1 cellular context compared by ENCODE assay signal in the genomic region with DNA sequence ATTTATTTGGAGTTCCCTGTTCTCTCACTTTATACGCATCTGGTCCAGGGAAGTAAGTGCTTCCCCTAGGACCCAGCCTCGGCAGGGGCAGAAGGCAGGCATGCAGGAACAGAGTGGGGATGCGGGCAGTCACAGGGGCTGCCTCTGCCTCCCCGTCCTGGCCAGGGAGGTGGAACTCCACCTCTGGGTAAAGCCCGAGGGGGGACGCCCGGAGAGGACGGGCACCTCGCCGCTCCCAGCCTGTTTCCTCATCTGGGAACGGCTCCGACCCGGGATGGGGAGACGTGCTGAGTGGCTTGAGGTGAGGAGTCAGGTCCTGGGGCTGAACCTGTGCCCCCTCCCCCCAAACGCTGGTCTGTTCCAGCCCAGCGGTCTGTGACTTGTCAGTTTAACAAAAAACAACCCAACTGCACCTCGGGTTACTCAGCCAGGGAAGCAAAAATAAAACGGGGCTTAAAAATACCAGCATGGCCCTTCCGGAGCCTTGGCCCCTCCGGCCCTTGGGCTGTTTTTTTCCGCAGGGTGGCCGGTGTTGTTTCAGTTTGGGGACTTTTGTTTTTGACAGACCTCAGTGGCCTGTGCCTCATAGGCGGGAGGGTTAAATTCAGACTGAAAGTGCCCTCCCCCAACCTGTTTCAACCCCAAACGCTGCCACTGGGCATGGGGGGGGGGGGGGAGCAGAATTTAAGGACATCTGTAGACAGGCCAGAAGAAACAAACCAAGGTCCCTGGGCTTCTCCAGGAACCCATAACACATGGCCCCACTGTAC.
TF ChIP-seq lines count a peak whose summit lies in the region.

No MANE protein-coding gene starts in this region.

TF ChIP-seq in GM12878, 131 proteins besides CTCF, POLR2A, EP300 and RAD21 (continued from another document and continues in another):
- TF ChIP-seq, protein P1, sequence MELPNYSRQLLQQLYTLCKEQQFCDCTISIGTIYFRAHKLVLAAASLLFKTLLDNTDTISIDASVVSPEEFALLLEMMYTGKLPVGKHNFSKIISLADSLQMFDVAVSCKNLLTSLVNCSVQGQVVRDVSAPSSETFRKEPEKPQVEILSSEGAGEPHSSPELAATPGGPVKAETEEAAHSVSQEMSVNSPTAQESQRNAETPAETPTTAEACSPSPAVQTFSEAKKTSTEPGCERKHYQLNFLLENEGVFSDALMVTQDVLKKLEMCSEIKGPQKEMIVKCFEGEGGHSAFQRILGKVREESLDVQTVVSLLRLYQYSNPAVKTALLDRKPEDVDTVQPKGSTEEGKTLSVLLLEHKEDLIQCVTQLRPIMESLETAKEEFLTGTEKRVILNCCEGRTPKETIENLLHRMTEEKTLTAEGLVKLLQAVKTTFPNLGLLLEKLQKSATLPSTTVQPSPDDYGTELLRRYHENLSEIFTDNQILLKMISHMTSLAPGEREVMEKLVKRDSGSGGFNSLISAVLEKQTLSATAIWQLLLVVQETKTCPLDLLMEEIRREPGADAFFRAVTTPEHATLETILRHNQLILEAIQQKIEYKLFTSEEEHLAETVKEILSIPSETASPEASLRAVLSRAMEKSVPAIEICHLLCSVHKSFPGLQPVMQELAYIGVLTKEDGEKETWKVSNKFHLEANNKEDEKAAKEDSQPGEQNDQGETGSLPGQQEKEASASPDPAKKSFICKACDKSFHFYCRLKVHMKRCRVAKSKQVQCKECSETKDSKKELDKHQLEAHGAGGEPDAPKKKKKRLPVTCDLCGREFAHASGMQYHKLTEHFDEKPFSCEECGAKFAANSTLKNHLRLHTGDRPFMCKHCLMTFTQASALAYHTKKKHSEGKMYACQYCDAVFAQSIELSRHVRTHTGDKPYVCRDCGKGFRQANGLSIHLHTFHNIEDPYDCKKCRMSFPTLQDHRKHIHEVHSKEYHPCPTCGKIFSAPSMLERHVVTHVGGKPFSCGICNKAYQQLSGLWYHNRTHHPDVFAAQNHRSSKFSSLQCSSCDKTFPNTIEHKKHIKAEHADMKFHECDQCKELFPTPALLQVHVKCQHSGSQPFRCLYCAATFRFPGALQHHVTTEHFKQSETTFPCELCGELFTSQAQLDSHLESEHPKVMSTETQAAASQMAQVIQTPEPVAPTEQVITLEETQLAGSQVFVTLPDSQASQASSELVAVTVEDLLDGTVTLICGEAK (IDR thresholded peaks at IDR 0.05; ENCODE audit: borderline replicate concordance): no peak
- no peak for TF ChIP-seq POU2F2 (IDR thresholded peaks at IDR 0.05; ENCODE audit: borderline replicate concordance, low read depth, low read length)
- peak; percentile 70; the same call in 1 of the 2 replicates for TF ChIP-seq NFIC (IDR thresholded peaks at IDR 0.05; ENCODE audit: low read depth, low read length)
- no peak for TF ChIP-seq ZNF207 (IDR thresholded peaks at IDR 0.05; ENCODE audit: borderline replicate concordance)
- TF ChIP-seq IKZF1 (conservative IDR thresholded peaks at IDR 0.05): peak; percentile 41; the same call in 1 of the 2 replicates
- TF ChIP-seq RAD51 (IDR thresholded peaks at IDR 0.05): no peak
- no peak for TF ChIP-seq SREBF1 (IDR thresholded peaks at IDR 0.05; ENCODE audit: low read length)
- TF ChIP-seq FOS (IDR thresholded peaks at IDR 0.05; ENCODE audit: borderline replicate concordance, extremely low read depth, insufficient read length): no peak
- no peak for TF ChIP-seq NFXL1 (IDR thresholded peaks at IDR 0.05; ENCODE audit: borderline replicate concordance)
- peak; percentile 54; the same call in 1 of the 2 replicates for TF ChIP-seq ZSCAN29 (IDR thresholded peaks at IDR 0.05)
- no peak; the same call in 1 of the 2 replicates for TF ChIP-seq SMAD5 (IDR thresholded peaks at IDR 0.05; ENCODE audit: low read depth)
- TF ChIP-seq, protein P2, sequence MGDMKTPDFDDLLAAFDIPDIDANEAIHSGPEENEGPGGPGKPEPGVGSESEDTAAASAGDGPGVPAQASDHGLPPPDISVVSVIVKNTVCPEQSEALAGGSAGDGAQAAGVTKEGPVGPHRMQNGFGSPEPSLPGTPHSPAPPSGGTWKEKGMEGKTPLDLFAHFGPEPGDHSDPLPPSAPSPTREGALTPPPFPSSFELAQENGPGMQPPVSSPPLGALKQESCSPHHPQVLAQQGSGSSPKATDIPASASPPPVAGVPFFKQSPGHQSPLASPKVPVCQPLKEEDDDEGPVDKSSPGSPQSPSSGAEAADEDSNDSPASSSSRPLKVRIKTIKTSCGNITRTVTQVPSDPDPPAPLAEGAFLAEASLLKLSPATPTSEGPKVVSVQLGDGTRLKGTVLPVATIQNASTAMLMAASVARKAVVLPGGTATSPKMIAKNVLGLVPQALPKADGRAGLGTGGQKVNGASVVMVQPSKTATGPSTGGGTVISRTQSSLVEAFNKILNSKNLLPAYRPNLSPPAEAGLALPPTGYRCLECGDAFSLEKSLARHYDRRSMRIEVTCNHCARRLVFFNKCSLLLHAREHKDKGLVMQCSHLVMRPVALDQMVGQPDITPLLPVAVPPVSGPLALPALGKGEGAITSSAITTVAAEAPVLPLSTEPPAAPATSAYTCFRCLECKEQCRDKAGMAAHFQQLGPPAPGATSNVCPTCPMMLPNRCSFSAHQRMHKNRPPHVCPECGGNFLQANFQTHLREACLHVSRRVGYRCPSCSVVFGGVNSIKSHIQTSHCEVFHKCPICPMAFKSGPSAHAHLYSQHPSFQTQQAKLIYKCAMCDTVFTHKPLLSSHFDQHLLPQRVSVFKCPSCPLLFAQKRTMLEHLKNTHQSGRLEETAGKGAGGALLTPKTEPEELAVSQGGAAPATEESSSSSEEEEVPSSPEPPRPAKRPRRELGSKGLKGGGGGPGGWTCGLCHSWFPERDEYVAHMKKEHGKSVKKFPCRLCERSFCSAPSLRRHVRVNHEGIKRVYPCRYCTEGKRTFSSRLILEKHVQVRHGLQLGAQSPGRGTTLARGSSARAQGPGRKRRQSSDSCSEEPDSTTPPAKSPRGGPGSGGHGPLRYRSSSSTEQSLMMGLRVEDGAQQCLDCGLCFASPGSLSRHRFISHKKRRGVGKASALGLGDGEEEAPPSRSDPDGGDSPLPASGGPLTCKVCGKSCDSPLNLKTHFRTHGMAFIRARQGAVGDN (IDR thresholded peaks at IDR 0.05): peak; percentile 18; the same call in 1 of the 2 replicates
- peak; percentile 52; the same call in 1 of the 2 replicates for TF ChIP-seq HDGF (IDR thresholded peaks at IDR 0.05)
- TF ChIP-seq, protein P3, sequence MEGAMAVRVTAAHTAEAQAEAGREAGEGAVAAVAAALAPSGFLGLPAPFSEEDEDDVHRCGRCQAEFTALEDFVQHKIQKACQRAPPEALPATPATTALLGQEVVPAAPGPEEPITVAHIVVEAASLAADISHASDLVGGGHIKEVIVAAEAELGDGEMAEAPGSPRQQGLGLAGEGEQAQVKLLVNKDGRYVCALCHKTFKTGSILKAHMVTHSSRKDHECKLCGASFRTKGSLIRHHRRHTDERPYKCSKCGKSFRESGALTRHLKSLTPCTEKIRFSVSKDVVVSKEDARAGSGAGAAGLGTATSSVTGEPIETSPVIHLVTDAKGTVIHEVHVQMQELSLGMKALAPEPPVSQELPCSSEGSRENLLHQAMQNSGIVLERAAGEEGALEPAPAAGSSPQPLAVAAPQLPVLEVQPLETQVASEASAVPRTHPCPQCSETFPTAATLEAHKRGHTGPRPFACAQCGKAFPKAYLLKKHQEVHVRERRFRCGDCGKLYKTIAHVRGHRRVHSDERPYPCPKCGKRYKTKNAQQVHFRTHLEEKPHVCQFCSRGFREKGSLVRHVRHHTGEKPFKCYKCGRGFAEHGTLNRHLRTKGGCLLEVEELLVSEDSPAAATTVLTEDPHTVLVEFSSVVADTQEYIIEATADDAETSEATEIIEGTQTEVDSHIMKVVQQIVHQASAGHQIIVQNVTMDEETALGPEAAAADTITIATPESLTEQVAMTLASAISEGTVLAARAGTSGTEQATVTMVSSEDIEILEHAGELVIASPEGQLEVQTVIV (IDR thresholded peaks at IDR 0.05; ENCODE audit: borderline replicate concordance, partially characterized antibody): no peak
- TF ChIP-seq PML (IDR thresholded peaks at IDR 0.05; ENCODE audit: low read length): 0 out of 2 replicates have a peak, but pooled peaks have one; percentile 49
- TF ChIP-seq, protein P4, sequence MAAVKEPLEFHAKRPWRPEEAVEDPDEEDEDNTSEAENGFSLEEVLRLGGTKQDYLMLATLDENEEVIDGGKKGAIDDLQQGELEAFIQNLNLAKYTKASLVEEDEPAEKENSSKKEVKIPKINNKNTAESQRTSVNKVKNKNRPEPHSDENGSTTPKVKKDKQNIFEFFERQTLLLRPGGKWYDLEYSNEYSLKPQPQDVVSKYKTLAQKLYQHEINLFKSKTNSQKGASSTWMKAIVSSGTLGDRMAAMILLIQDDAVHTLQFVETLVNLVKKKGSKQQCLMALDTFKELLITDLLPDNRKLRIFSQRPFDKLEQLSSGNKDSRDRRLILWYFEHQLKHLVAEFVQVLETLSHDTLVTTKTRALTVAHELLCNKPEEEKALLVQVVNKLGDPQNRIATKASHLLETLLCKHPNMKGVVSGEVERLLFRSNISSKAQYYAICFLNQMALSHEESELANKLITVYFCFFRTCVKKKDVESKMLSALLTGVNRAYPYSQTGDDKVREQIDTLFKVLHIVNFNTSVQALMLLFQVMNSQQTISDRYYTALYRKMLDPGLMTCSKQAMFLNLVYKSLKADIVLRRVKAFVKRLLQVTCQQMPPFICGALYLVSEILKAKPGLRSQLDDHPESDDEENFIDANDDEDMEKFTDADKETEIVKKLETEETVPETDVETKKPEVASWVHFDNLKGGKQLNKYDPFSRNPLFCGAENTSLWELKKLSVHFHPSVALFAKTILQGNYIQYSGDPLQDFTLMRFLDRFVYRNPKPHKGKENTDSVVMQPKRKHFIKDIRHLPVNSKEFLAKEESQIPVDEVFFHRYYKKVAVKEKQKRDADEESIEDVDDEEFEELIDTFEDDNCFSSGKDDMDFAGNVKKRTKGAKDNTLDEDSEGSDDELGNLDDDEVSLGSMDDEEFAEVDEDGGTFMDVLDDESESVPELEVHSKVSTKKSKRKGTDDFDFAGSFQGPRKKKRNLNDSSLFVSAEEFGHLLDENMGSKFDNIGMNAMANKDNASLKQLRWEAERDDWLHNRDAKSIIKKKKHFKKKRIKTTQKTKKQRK (IDR thresholded peaks at IDR 0.05; ENCODE audit: low read depth, low read length): no peak
- peak; percentile 57; the same call in 1 of the 2 replicates for TF ChIP-seq DPF2 (IDR thresholded peaks at IDR 0.05)
- TF ChIP-seq CBX5 (IDR thresholded peaks at IDR 0.05; ENCODE audit: low read depth): no peak
- TF ChIP-seq RCOR1 (conservative IDR thresholded peaks at IDR 0.05; ENCODE audit: low read depth, low read length): no peak
- TF ChIP-seq, protein P5, sequence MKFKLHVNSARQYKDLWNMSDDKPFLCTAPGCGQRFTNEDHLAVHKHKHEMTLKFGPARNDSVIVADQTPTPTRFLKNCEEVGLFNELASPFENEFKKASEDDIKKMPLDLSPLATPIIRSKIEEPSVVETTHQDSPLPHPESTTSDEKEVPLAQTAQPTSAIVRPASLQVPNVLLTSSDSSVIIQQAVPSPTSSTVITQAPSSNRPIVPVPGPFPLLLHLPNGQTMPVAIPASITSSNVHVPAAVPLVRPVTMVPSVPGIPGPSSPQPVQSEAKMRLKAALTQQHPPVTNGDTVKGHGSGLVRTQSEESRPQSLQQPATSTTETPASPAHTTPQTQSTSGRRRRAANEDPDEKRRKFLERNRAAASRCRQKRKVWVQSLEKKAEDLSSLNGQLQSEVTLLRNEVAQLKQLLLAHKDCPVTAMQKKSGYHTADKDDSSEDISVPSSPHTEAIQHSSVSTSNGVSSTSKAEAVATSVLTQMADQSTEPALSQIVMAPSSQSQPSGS (IDR thresholded peaks at IDR 0.05; ENCODE audit: low read length): peak; percentile 26; the same call in 1 of the 2 replicates
- TF ChIP-seq, protein P6, sequence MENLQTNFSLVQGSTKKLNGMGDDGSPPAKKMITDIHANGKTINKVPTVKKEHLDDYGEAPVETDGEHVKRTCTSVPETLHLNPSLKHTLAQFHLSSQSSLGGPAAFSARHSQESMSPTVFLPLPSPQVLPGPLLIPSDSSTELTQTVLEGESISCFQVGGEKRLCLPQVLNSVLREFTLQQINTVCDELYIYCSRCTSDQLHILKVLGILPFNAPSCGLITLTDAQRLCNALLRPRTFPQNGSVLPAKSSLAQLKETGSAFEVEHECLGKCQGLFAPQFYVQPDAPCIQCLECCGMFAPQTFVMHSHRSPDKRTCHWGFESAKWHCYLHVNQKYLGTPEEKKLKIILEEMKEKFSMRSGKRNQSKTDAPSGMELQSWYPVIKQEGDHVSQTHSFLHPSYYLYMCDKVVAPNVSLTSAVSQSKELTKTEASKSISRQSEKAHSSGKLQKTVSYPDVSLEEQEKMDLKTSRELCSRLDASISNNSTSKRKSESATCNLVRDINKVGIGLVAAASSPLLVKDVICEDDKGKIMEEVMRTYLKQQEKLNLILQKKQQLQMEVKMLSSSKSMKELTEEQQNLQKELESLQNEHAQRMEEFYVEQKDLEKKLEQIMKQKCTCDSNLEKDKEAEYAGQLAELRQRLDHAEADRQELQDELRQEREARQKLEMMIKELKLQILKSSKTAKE (IDR thresholded peaks at IDR 0.05; ENCODE audit: low read depth, poor library complexity, severe bottlenecking): peak; percentile 70
- no peak for TF ChIP-seq STAT1 (conservative IDR thresholded peaks at IDR 0.05)
- TF ChIP-seq, protein P7, sequence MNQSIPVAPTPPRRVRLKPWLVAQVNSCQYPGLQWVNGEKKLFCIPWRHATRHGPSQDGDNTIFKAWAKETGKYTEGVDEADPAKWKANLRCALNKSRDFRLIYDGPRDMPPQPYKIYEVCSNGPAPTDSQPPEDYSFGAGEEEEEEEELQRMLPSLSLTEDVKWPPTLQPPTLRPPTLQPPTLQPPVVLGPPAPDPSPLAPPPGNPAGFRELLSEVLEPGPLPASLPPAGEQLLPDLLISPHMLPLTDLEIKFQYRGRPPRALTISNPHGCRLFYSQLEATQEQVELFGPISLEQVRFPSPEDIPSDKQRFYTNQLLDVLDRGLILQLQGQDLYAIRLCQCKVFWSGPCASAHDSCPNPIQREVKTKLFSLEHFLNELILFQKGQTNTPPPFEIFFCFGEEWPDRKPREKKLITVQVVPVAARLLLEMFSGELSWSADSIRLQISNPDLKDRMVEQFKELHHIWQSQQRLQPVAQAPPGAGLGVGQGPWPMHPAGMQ (IDR thresholded peaks at IDR 0.05; ENCODE audit: borderline replicate concordance): no peak
- no peak for TF ChIP-seq SIX5 (IDR thresholded peaks at IDR 0.05; ENCODE audit: low read depth, low read length, severe bottlenecking)
- TF ChIP-seq POLR2AphosphoS2 (IDR thresholded peaks at IDR 0.05; ENCODE audit: low read depth, low read length): no peak
- TF ChIP-seq, protein P8, sequence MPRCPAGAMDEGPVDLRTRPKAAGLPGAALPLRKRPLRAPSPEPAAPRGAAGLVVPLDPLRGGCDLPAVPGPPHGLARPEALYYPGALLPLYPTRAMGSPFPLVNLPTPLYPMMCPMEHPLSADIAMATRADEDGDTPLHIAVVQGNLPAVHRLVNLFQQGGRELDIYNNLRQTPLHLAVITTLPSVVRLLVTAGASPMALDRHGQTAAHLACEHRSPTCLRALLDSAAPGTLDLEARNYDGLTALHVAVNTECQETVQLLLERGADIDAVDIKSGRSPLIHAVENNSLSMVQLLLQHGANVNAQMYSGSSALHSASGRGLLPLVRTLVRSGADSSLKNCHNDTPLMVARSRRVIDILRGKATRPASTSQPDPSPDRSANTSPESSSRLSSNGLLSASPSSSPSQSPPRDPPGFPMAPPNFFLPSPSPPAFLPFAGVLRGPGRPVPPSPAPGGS (IDR thresholded peaks at IDR 0.05; ENCODE audit: borderline replicate concordance, insufficient read depth, low read depth, low read length, poor library complexity, severe bottlenecking): peak; percentile 20
- no peak for TF ChIP-seq HCFC1 (IDR thresholded peaks at IDR 0.05; ENCODE audit: low read length)
- no peak for TF ChIP-seq ZNF24 (IDR thresholded peaks at IDR 0.05)
- TF ChIP-seq CBFB (IDR thresholded peaks at IDR 0.05; ENCODE audit: low read depth): peak; percentile 72; the same call in 1 of the 2 replicates
- 0 out of 2 replicates have a peak, but pooled peaks have one; percentile 16 for TF ChIP-seq BCL11A (IDR thresholded peaks at IDR 0.05; ENCODE audit: low read depth, low read length)
